14 cellular contexts compared by ENCODE assay signal in the genomic region with DNA sequence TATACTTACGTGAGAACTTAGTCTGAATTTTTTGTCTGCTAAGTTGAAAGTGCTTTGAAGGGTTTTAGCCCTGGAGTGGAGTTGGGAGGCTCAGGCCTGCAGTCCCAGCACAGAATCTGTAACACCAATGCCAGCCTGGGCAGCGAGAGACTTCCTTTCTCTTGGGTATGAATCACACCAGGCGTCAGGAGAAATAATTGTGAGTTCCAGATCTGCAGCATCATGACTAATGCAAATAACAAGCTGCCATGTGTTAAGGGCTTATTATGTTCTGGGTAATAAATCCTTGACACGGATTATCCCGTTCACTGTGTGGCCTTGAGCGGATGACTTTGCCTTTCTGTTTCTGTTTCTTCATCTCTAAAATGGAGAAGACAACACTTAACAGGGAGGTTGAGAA.
DNase-seq lines count a peak whose midpoint lies in the region; ATAC-seq, FAIRE-seq and TF ChIP-seq lines count a peak whose summit lies in the region.
"Had no signal": no experiment of that assay in that cellular context is flagged by ENCODE, and none has a peak within 500 bp of the region (broad histone marks: within the 10 kb centered on the region; RNA-seq: fewer than 3 reads in every experiment).

No MANE protein-coding gene starts in this region.

- intact Hi-C loops in heart left ventricle (cut with DNase I): no loop called here

- H3K4me1 ChIP-seq in thoracic aorta (ENCODE audit: control insufficient read depth in 1 of 2, low read depth in 2 of 2) (no peaks in the 10 kb centered on the region), heart left ventricle (peaks cover 0 to 8% (median 0%) of the 10 kb centered on the region in 12 donors)

- DNase-seq in NCI-H2081 (lab: John Stamatoyannopoulos, UW) (peak; percentile 36 to 66), NCI-H2081 treated with DMSO at 0.1 percent for 48 hours (lab: John Stamatoyannopoulos, UW) (no peak), WERI-Rb-1 (peak; percentile 39), thoracic aorta (ENCODE audit: low spot score) (no peak), heart left ventricle (no peak), NAMALWA (ENCODE audit: low spot score) (no peak), NOMO-1 (lab: John Stamatoyannopoulos, UW; ENCODE audit: unreplicated experiment in 2 of 2) (no peak)
- DNase-seq: effector memory CD4-positive, alpha-beta T cell; NCI-H510A; trophoblast cell had no signal

- ATAC-seq in thoracic aorta (ENCODE audit: insufficient number of reproducible peaks, low FRiP score, low read depth): peak; percentile 67
- no peak for ATAC-seq in heart left ventricle
- ATAC-seq: WTC11 had no signal

- peak; percentile 56 for FAIRE-seq in islet of Langerhans (lab: Jason Lieb, UNC)
- FAIRE-seq: GM18507 had no signal

- WGBS in heart left ventricle, 4 donors: 84 to 91% (median 88%) methylated on average over 6 of the region's 6 CpGs

- H3K27ac ChIP-seq in WERI-Rb-1 (peak overlapping the region; percentile 75), thoracic aorta (peak overlapping the region in 1 of 2 donors; percentile 46), heart left ventricle (no peak overlapping the region)
- H3K27ac ChIP-seq: 22Rv1 had no signal

- H3K27me3 ChIP-seq in WERI-Rb-1 (ENCODE audit: insufficient read depth, low read depth, severe bottlenecking) (no peaks in the 10 kb centered on the region), thoracic aorta (replicated peaks; ENCODE audit: insufficient read depth) (no peaks in the 10 kb centered on the region), heart left ventricle (no peaks in the 10 kb centered on the region)

- H3K4me3 ChIP-seq in WERI-Rb-1 (ENCODE audit: low read depth, low read length): no peak overlapping the region
- no peak overlapping the region for H3K4me3 ChIP-seq in thoracic aorta
- no peak overlapping the region for H3K4me3 ChIP-seq in heart left ventricle

- no peak for TF ChIP-seq POLR2A in heart left ventricle (IDR thresholded peaks at IDR 0.05)

- H3K36me3 ChIP-seq in WERI-Rb-1: no peaks in the 10 kb centered on the region; the same call in 1 of the 2 replicates
- no peaks in the 10 kb centered on the region for H3K36me3 ChIP-seq in thoracic aorta
- H3K36me3 ChIP-seq in heart left ventricle: no peaks in the 10 kb centered on the region

- TF ChIP-seq CTCF in WERI-Rb-1 (IDR thresholded peaks at IDR 0.05; ENCODE audit: low read depth, low read length): no peak
- TF ChIP-seq CTCF in thoracic aorta (IDR thresholded peaks at IDR 0.05): no peak
- no peak for TF ChIP-seq CTCF in heart left ventricle (IDR thresholded peaks at IDR 0.05)

- H3K9me3 ChIP-seq in WERI-Rb-1 (ENCODE audit: severe bottlenecking): peaks cover 19% of the 10 kb centered on the region
- H3K9me3 ChIP-seq in thoracic aorta: peaks cover 6% of the 10 kb centered on the region
- H3K9me3 ChIP-seq in heart left ventricle: peaks cover 0 to 10% (median 3%) of the 10 kb centered on the region in 12 donors

Comparison
In these comparisons a context has a peak if more than half of its experiments do, and no peak if none do; other contexts are left out.
1. DNase-seq: peak in NCI-H2081 (2 of 2) and WERI-Rb-1 (single experiment); none in NCI-H2081 treated with DMSO at 0.1 percent for 48 hours (single experiment), thoracic aorta (single experiment), heart left ventricle (0 of 5), NAMALWA (single experiment) and NOMO-1 (0 of 2).